In the genomic region with DNA sequence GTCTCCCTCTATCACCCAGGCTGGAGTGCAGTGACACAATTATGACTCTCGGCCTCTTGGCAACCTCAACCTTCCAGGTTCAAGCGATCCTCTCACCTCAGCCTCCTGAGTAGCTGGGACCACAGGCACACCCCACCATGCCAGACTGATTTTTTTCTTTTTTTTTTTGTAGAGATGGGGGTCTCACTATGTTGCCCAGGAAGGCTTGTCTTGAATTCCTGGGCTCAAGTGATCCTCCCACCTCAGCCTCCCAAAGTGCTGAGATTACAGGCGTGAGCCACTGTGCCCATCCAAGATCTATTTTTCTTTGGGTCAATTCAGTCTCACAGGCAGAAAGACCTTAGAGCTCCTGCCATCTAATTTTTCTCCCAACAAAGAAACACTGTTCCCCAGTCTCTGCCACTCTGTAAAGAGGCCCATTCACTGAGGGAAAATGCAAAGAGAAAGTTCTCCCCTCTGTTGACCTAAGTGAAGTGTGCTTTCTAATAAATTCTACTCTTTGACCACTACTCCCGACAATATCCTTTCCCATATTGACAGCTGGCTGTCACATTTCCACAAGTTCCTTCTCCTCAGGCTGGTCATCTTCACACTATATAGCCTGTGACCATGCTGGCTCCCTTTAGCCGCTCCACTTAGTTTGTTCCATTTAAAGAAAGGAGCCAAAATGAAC, we compare ENCODE assay signal across 1 cellular context.
TF ChIP-seq lines count a peak whose summit lies in the region.

No MANE protein-coding gene starts in this region.

TF ChIP-seq in HepG2, 621 proteins besides CTCF, POLR2A, EP300 and RAD21 (continued from another document and continues in another):
- TF ChIP-seq, protein P1, sequence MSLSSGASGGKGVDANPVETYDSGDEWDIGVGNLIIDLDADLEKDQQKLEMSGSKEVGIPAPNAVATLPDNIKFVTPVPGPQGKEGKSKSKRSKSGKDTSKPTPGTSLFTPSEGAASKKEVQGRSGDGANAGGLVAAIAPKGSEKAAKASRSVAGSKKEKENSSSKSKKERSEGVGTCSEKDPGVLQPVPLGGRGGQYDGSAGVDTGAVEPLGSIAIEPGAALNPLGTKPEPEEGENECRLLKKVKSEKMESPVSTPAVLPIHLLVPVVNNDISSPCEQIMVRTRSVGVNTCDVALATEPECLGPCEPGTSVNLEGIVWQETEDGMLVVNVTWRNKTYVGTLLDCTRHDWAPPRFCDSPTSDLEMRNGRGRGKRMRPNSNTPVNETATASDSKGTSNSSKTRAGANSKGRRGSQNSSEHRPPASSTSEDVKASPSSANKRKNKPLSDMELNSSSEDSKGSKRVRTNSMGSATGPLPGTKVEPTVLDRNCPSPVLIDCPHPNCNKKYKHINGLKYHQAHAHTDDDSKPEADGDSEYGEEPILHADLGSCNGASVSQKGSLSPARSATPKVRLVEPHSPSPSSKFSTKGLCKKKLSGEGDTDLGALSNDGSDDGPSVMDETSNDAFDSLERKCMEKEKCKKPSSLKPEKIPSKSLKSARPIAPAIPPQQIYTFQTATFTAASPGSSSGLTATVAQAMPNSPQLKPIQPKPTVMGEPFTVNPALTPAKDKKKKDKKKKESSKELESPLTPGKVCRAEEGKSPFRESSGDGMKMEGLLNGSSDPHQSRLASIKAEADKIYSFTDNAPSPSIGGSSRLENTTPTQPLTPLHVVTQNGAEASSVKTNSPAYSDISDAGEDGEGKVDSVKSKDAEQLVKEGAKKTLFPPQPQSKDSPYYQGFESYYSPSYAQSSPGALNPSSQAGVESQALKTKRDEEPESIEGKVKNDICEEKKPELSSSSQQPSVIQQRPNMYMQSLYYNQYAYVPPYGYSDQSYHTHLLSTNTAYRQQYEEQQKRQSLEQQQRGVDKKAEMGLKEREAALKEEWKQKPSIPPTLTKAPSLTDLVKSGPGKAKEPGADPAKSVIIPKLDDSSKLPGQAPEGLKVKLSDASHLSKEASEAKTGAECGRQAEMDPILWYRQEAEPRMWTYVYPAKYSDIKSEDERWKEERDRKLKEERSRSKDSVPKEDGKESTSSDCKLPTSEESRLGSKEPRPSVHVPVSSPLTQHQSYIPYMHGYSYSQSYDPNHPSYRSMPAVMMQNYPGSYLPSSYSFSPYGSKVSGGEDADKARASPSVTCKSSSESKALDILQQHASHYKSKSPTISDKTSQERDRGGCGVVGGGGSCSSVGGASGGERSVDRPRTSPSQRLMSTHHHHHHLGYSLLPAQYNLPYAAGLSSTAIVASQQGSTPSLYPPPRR (CRISPR knock-in tag; IDR thresholded peaks at IDR 0.05; ENCODE audit: borderline replicate concordance): peak; percentile 38; the same call in 1 of the 2 replicates
- TF ChIP-seq ZNF878 (CRISPR knock-in tag; IDR thresholded peaks at IDR 0.05) (no peak), ZBTB1 (CRISPR knock-in tag; IDR thresholded peaks at IDR 0.05; ENCODE audit: borderline replicate concordance) (no peak), SKIL (CRISPR knock-in tag; IDR thresholded peaks at IDR 0.05; ENCODE audit: borderline replicate concordance) (no peak), FOXK1 (CRISPR knock-in tag; IDR thresholded peaks at IDR 0.05; ENCODE audit: borderline replicate concordance, low read depth) (no peak), CBX5 (CRISPR knock-in tag; IDR thresholded peaks at IDR 0.05; ENCODE audit: borderline replicate concordance) (no peak), JARID2 (CRISPR knock-in tag; IDR thresholded peaks at IDR 0.05; ENCODE audit: insufficient replicate concordance) (no peak), ZNF451 (CRISPR knock-in tag; IDR thresholded peaks at IDR 0.05) (no peak), TBP (CRISPR knock-in tag; IDR thresholded peaks at IDR 0.05) (no peak), TBX2 (CRISPR knock-in tag; IDR thresholded peaks at IDR 0.05; ENCODE audit: borderline replicate concordance) (peak; percentile 31; the same call in 1 of the 2 replicates), ZFAT (CRISPR knock-in tag; conservative IDR thresholded peaks at IDR 0.05) (no peak), REXO4 (CRISPR knock-in tag; IDR thresholded peaks at IDR 0.05; ENCODE audit: borderline replicate concordance) (no peak), ZNF121 (CRISPR knock-in tag; IDR thresholded peaks at IDR 0.05) (peak; percentile 71), MAFF (IDR thresholded peaks at IDR 0.05; ENCODE audit: low read depth, low read length) (no peak), TGIF2 (CRISPR knock-in tag; IDR thresholded peaks at IDR 0.05) (peak; percentile 82; the same call in 1 of the 2 replicates), ZMYM2 (CRISPR knock-in tag; IDR thresholded peaks at IDR 0.05) (0 out of 2 replicates have a peak, but pooled peaks have one; percentile 24), ZC3H4 (CRISPR knock-in tag; IDR thresholded peaks at IDR 0.05; ENCODE audit: borderline replicate concordance) (no peak), ZFP37 (CRISPR knock-in tag; IDR thresholded peaks at IDR 0.05; ENCODE audit: borderline replicate concordance) (no peak), DMAP1 (CRISPR knock-in tag; IDR thresholded peaks at IDR 0.05) (no peak), NAIF1 (CRISPR knock-in tag; IDR thresholded peaks at IDR 0.05; ENCODE audit: borderline replicate concordance) (no peak), HES4 (CRISPR knock-in tag; IDR thresholded peaks at IDR 0.05; ENCODE audit: borderline replicate concordance) (no peak), NPAS2 (CRISPR knock-in tag; IDR thresholded peaks at IDR 0.05; ENCODE audit: borderline replicate concordance) (no peak), FOXK2 (IDR thresholded peaks at IDR 0.05) (peak; percentile 38; the same call in 1 of the 2 replicates)
- TF ChIP-seq, protein P2, sequence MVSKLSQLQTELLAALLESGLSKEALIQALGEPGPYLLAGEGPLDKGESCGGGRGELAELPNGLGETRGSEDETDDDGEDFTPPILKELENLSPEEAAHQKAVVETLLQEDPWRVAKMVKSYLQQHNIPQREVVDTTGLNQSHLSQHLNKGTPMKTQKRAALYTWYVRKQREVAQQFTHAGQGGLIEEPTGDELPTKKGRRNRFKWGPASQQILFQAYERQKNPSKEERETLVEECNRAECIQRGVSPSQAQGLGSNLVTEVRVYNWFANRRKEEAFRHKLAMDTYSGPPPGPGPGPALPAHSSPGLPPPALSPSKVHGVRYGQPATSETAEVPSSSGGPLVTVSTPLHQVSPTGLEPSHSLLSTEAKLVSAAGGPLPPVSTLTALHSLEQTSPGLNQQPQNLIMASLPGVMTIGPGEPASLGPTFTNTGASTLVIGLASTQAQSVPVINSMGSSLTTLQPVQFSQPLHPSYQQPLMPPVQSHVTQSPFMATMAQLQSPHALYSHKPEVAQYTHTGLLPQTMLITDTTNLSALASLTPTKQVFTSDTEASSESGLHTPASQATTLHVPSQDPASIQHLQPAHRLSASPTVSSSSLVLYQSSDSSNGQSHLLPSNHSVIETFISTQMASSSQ (IDR thresholded peaks at IDR 0.05; ENCODE audit: low read depth): no peak
- TF ChIP-seq, protein P2 (CRISPR knock-in tag; IDR thresholded peaks at IDR 0.05; ENCODE audit: borderline replicate concordance): peak; percentile 23; the same call in 1 of the 2 replicates
- TF ChIP-seq, protein P3, sequence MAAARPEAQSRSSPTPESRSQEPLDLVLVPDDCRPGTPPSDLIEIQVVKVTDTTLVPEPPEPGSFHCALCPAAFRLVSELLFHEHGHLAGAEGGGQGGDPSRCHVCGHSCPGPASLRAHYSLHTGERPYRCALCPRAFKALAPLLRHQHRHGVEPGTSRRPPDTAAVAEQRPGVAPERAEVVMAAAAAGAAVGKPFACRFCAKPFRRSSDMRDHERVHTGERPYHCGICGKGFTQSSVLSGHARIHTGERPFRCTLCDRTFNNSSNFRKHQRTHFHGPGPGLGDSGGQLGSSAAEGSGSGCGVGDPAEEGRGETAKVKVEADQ (CRISPR knock-in tag; IDR thresholded peaks at IDR 0.05; ENCODE audit: borderline replicate concordance): no peak
- TF ChIP-seq, protein P4, sequence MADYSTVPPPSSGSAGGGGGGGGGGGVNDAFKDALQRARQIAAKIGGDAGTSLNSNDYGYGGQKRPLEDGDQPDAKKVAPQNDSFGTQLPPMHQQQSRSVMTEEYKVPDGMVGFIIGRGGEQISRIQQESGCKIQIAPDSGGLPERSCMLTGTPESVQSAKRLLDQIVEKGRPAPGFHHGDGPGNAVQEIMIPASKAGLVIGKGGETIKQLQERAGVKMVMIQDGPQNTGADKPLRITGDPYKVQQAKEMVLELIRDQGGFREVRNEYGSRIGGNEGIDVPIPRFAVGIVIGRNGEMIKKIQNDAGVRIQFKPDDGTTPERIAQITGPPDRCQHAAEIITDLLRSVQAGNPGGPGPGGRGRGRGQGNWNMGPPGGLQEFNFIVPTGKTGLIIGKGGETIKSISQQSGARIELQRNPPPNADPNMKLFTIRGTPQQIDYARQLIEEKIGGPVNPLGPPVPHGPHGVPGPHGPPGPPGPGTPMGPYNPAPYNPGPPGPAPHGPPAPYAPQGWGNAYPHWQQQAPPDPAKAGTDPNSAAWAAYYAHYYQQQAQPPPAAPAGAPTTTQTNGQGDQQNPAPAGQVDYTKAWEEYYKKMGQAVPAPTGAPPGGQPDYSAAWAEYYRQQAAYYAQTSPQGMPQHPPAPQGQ (CRISPR knock-in tag; IDR thresholded peaks at IDR 0.05; ENCODE audit: borderline replicate concordance): no peak
- TF ChIP-seq, protein P5, sequence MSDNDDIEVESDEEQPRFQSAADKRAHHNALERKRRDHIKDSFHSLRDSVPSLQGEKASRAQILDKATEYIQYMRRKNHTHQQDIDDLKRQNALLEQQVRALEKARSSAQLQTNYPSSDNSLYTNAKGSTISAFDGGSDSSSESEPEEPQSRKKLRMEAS (IDR thresholded peaks at IDR 0.05): peak; percentile 35; the same call in 1 of the 2 replicates
- TF ChIP-seq, protein P6, sequence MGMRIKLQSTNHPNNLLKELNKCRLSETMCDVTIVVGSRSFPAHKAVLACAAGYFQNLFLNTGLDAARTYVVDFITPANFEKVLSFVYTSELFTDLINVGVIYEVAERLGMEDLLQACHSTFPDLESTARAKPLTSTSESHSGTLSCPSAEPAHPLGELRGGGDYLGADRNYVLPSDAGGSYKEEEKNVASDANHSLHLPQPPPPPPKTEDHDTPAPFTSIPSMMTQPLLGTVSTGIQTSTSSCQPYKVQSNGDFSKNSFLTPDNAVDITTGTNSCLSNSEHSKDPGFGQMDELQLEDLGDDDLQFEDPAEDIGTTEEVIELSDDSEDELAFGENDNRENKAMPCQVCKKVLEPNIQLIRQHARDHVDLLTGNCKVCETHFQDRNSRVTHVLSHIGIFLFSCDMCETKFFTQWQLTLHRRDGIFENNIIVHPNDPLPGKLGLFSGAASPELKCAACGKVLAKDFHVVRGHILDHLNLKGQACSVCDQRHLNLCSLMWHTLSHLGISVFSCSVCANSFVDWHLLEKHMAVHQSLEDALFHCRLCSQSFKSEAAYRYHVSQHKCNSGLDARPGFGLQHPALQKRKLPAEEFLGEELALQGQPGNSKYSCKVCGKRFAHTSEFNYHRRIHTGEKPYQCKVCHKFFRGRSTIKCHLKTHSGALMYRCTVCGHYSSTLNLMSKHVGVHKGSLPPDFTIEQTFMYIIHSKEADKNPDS (CRISPR knock-in tag; IDR thresholded peaks at IDR 0.05): no peak
